ENCODE assay signal across 19 cellular contexts in genomic region chr19:54739587-54740497, GRCh38. TPM values are rescaled to one million over a fixed set of nuclear protein-coding genes. Genes with fewer than 3 reads are reported as not detected.
DNase-seq lines count a peak whose midpoint lies in the region; ATAC-seq and TF ChIP-seq lines count a peak whose summit lies in the region.
"Had no signal": no experiment of that assay in that cellular context is flagged by ENCODE, and none has a peak within 500 bp of the region (broad histone marks: within the 10 kb centered on the region; RNA-seq: fewer than 3 reads in every experiment).

No MANE protein-coding gene starts in this region.

- H4K20me1 ChIP-seq in Karpas-422 (ENCODE audit: insufficient read depth, low read depth, low read length) = no peaks in the 10 kb centered on the region
- no peaks in the 10 kb centered on the region for H4K20me1 ChIP-seq in OCI-LY7 (ENCODE audit: insufficient read depth, low read length)
- H4K20me1 ChIP-seq: BLaER1 treated with 17β-estradiol and CSF1 and Interleukin-3, amounts not matched to agents 10 nM and 100 nM had no signal

- no peak overlapping the region for H3K9ac ChIP-seq in Karpas-422 (ENCODE audit: low read length)
- H3K9ac ChIP-seq: BLaER1 treated with 17β-estradiol and CSF1 and Interleukin-3, amounts not matched to agents 10 nM and 100 nM had no signal

- DNase-seq in activated naive CD8-positive, alpha-beta T cell treated with anti-CD3 and anti-CD28 coated beads, Interleukin-2, amount 50 U/mL, for 24 hours = no peak
- DNase-seq in activated naive CD8-positive, alpha-beta T cell treated with anti-CD3 and anti-CD28 coated beads for 36 hours = no peak
- DNase-seq in Karpas-422 (peak; percentile 27), OCI-LY7 (ENCODE audit: low spot score) (no peak), nucleus accumbens (lab: John Stamatoyannopoulos, UW) (no peak), COR-L47 (lab: John Stamatoyannopoulos, UW) (no peak)
- no peak for DNase-seq in natural killer cell treated with Interleukin-12 subunit alpha and Interleukin-12 subunit beta and Interleukin-15 and Interleukin-18, amount 100 ng/mL, for 72 hours (ENCODE audit: low spot score)
- DNase-seq: 8988T, DMS 273 treated with DMSO at 0.1 percent for 48 hours, DMS53, DND-41, HCEC 1CT had no signal

- H3K9me3 Mint-ChIP-seq in activated naive CD8-positive, alpha-beta T cell treated with anti-CD3 and anti-CD28 coated beads, Interleukin-2, amount 50 U/mL, for 24 hours = no peaks in the 10 kb centered on the region
- no peaks in the 10 kb centered on the region for H3K9me3 Mint-ChIP-seq in activated naive CD8-positive, alpha-beta T cell treated with anti-CD3 and anti-CD28 coated beads for 36 hours
- H3K9me3 Mint-ChIP-seq in natural killer cell treated with Interleukin-12 subunit alpha and Interleukin-12 subunit beta and Interleukin-15 and Interleukin-18, amount 100 ng/mL, for 72 hours = no peaks in the 10 kb centered on the region
- H3K9me3 Mint-ChIP-seq: CD8-positive, alpha-beta T cell had no signal

- no peak for TF ChIP-seq CTCF in OCI-LY7 (conservative IDR thresholded peaks at IDR 0.05; ENCODE audit: low read length)

- POLR2A ChIA-PET in OCI-LY7 (lab: Charles Lee) = no interaction called here

- no peaks in the 10 kb centered on the region for H3K4me1 Mint-ChIP-seq in activated naive CD8-positive, alpha-beta T cell treated with anti-CD3 and anti-CD28 coated beads, Interleukin-2, amount 50 U/mL, for 24 hours
- H3K4me1 Mint-ChIP-seq in activated naive CD8-positive, alpha-beta T cell treated with anti-CD3 and anti-CD28 coated beads for 36 hours = no peaks in the 10 kb centered on the region
- peaks cover 32 to 36% of the 10 kb centered on the region in 2 donors for H3K4me1 Mint-ChIP-seq in natural killer cell treated with Interleukin-12 subunit alpha and Interleukin-12 subunit beta and Interleukin-15 and Interleukin-18, amount 100 ng/mL, for 72 hours (ENCODE audit: low read depth in 2 of 2)
- H3K4me1 Mint-ChIP-seq: B cell, GM23338 had no signal

- BruUV-seq in OCI-LY7 (replicated peaks; lab: Mats Ljungman, UMichigan) = no TSS peak

- ATAC-seq in activated naive CD8-positive, alpha-beta T cell treated with anti-CD3 and anti-CD28 coated beads, Interleukin-2, amount 50 U/mL, for 24 hours = peak; percentile 45
- ATAC-seq in natural killer cell treated with Interleukin-12 subunit alpha and Interleukin-12 subunit beta and Interleukin-15 and Interleukin-18, amount 100 ng/mL, for 72 hours = peak; percentile 40 to 43
- ATAC-seq: CD8-positive, alpha-beta T cell; GM23338 had no signal

- no peak overlapping the region for H3K27ac ChIP-seq in Karpas-422 (ENCODE audit: low read length)
- no peak overlapping the region for H3K27ac ChIP-seq in OCI-LY7 (ENCODE audit: low read depth, low read length, poor library complexity, severe bottlenecking)
- H3K27ac ChIP-seq: BLaER1 treated with 17β-estradiol and CSF1 and Interleukin-3, amounts not matched to agents 10 nM and 100 nM; HL-60 had no signal

- intact Hi-C loops in OCI-LY7 (cut with micrococcal nuclease; ENCODE audit: unreplicated experiment) = no loop called here

- H3K79me2 ChIP-seq in Karpas-422 (ENCODE audit: low read length) = no peaks in the 10 kb centered on the region
- no peaks in the 10 kb centered on the region for H3K79me2 ChIP-seq in OCI-LY7 (ENCODE audit: insufficient read depth, low read depth, low read length)

- H3K36me3 Mint-ChIP-seq in activated naive CD8-positive, alpha-beta T cell treated with anti-CD3 and anti-CD28 coated beads, Interleukin-2, amount 50 U/mL, for 24 hours (ENCODE audit: low read depth) = no peaks in the 10 kb centered on the region
- no peaks in the 10 kb centered on the region for H3K36me3 Mint-ChIP-seq in activated naive CD8-positive, alpha-beta T cell treated with anti-CD3 and anti-CD28 coated beads for 36 hours
- no peaks in the 10 kb centered on the region for H3K36me3 Mint-ChIP-seq in natural killer cell treated with Interleukin-12 subunit alpha and Interleukin-12 subunit beta and Interleukin-15 and Interleukin-18, amount 100 ng/mL, for 72 hours
- H3K36me3 Mint-ChIP-seq: CD8-positive, alpha-beta T cell had no signal

- H3K4me3 Mint-ChIP-seq in activated naive CD8-positive, alpha-beta T cell treated with anti-CD3 and anti-CD28 coated beads, Interleukin-2, amount 50 U/mL, for 24 hours = no peak overlapping the region
- H3K4me3 Mint-ChIP-seq in activated naive CD8-positive, alpha-beta T cell treated with anti-CD3 and anti-CD28 coated beads for 36 hours = no peak overlapping the region
- H3K4me3 Mint-ChIP-seq in natural killer cell treated with Interleukin-12 subunit alpha and Interleukin-12 subunit beta and Interleukin-15 and Interleukin-18, amount 100 ng/mL, for 72 hours = peak overlapping the region; percentile 19
- H3K4me3 Mint-ChIP-seq: B cell; CD8-positive, alpha-beta T cell; GM23338 had no signal

- no peaks in the 10 kb centered on the region for H3K36me3 ChIP-seq in Karpas-422 (ENCODE audit: insufficient read depth, low read length)
- no peaks in the 10 kb centered on the region for H3K36me3 ChIP-seq in OCI-LY7 (ENCODE audit: insufficient read depth, low read length)
- H3K36me3 ChIP-seq: BLaER1 treated with 17β-estradiol and CSF1 and Interleukin-3, amounts not matched to agents 10 nM and 100 nM had no signal

- H3K4me2 ChIP-seq in Karpas-422 (ENCODE audit: low read depth, low read length, poor library complexity, severe bottlenecking) (no peak overlapping the region), OCI-LY7 (ENCODE audit: low read length) (no peak overlapping the region)
- H3K4me2 ChIP-seq: BLaER1 treated with 17β-estradiol and CSF1 and Interleukin-3, amounts not matched to agents 10 nM and 100 nM; GM23338 had no signal

- no peak overlapping the region for H3K4me3 ChIP-seq in Karpas-422 (ENCODE audit: low read length)
- H3K4me3 ChIP-seq in OCI-LY7 (ENCODE audit: low read depth, low read length, poor library complexity, severe bottlenecking) = no peak overlapping the region
- H3K4me3 ChIP-seq: BLaER1 treated with 17β-estradiol and CSF1 and Interleukin-3, amounts not matched to agents 10 nM and 100 nM; GM23338 had no signal

- no peaks in the 10 kb centered on the region for H3K27me3 ChIP-seq in Karpas-422 (ENCODE audit: low read length)
- H3K27me3 ChIP-seq: BLaER1 treated with 17β-estradiol and CSF1 and Interleukin-3, amounts not matched to agents 10 nM and 100 nM had no signal

- H2AFZ ChIP-seq in Karpas-422 (ENCODE audit: low read length) (no peak overlapping the region), OCI-LY7 (ENCODE audit: low read length) (no peak overlapping the region)
- H2AFZ ChIP-seq: GM23338 had no signal

- no peak overlapping the region for H3K27ac Mint-ChIP-seq in activated naive CD8-positive, alpha-beta T cell treated with anti-CD3 and anti-CD28 coated beads, Interleukin-2, amount 50 U/mL, for 24 hours
- H3K27ac Mint-ChIP-seq in activated naive CD8-positive, alpha-beta T cell treated with anti-CD3 and anti-CD28 coated beads for 36 hours = no peak overlapping the region
- peak overlapping the region; percentile 30 to 78 for H3K27ac Mint-ChIP-seq in natural killer cell treated with Interleukin-12 subunit alpha and Interleukin-12 subunit beta and Interleukin-15 and Interleukin-18, amount 100 ng/mL, for 72 hours
- H3K27ac Mint-ChIP-seq: B cell; CD8-positive, alpha-beta T cell; GM23338 had no signal

- H3K9me2 ChIP-seq in Karpas-422 (replicated peaks; ENCODE audit: insufficient read depth, low read length) (no peaks in the 10 kb centered on the region), OCI-LY7 (ENCODE audit: insufficient read depth, low read length) (no peaks in the 10 kb centered on the region)

- CTCF ChIA-PET in OCI-LY7 (lab: Charles Lee; ENCODE audit: unreplicated experiment) = no interaction called here

- no peaks in the 10 kb centered on the region for H3K9me3 ChIP-seq in Karpas-422 (ENCODE audit: low read length)
- H3K9me3 ChIP-seq in OCI-LY7 (ENCODE audit: low read length) = no peaks in the 10 kb centered on the region

- H3K27me3 Mint-ChIP-seq in activated naive CD8-positive, alpha-beta T cell treated with anti-CD3 and anti-CD28 coated beads, Interleukin-2, amount 50 U/mL, for 24 hours = peaks cover 8% of the 10 kb centered on the region
- H3K27me3 Mint-ChIP-seq in activated naive CD8-positive, alpha-beta T cell treated with anti-CD3 and anti-CD28 coated beads for 36 hours = peaks cover 6% of the 10 kb centered on the region
- H3K27me3 Mint-ChIP-seq in natural killer cell treated with Interleukin-12 subunit alpha and Interleukin-12 subunit beta and Interleukin-15 and Interleukin-18, amount 100 ng/mL, for 72 hours = peaks cover 3 to 12% of the 10 kb centered on the region in 2 donors

- H3K4me1 ChIP-seq in Karpas-422 (ENCODE audit: low read length) (no peaks in the 10 kb centered on the region), OCI-LY7 (ENCODE audit: insufficient read depth, low read length, poor library complexity, severe bottlenecking) (no peaks in the 10 kb centered on the region)
- H3K4me1 ChIP-seq: BLaER1 treated with 17β-estradiol and CSF1 and Interleukin-3, amounts not matched to agents 10 nM and 100 nM had no signal

RNA-seq across cellular contexts. Expression of gene KIR2DL3, which starts 1.5 kb away (rescaled TPM):
- not detected for total RNA-seq in activated naive CD8-positive, alpha-beta T cell treated with anti-CD3 and anti-CD28 coated beads for 36 hours
- not detected in 2 replicates for total RNA-seq in Karpas-422 (2014; rRNA removed; shearing (Covaris generic); ENCODE audit: low replicate concordance)
- total RNA-seq in natural killer cell treated with Interleukin-12 subunit alpha and Interleukin-12 subunit beta and Interleukin-15 and Interleukin-18, amount 100 ng/mL, for 72 hours = 10 to 100 TPM; 11.7 to 14.6 TPM
- total RNA-seq in OCI-LY7 (2014; rRNA removed; shearing (Covaris generic)) = not detected in 2 replicates
- total RNA-seq in OCI-LY7 (2022) = not detected in 2 replicates
- total RNA-seq: A673, B cell, GM23338, HT1080 had no signal

RNA-seq across cellular contexts. Expression of gene KIR3DL3, which starts 15.6 kb away (rescaled TPM):
- not detected for total RNA-seq in activated naive CD8-positive, alpha-beta T cell treated with anti-CD3 and anti-CD28 coated beads for 36 hours
- total RNA-seq in Karpas-422 (2014; rRNA removed; shearing (Covaris generic); ENCODE audit: low replicate concordance) = not detected in 2 replicates
- total RNA-seq in natural killer cell treated with Interleukin-12 subunit alpha and Interleukin-12 subunit beta and Interleukin-15 and Interleukin-18, amount 100 ng/mL, for 72 hours = under 1 TPM in 1 of 2 donors, not detected in 1; 0.33 TPM
- not detected in 2 replicates for total RNA-seq in OCI-LY7 (2014; rRNA removed; shearing (Covaris generic))
- total RNA-seq in OCI-LY7 (2022) = not detected in 2 replicates
- total RNA-seq: A673, B cell, GM23338, HT1080 had no signal

RNA-seq across cellular contexts. Expression of gene KIR2DL1, which starts 29.8 kb away (rescaled TPM):
- total RNA-seq in activated naive CD8-positive, alpha-beta T cell treated with anti-CD3 and anti-CD28 coated beads for 36 hours = not detected
- total RNA-seq in Karpas-422 (2014; rRNA removed; shearing (Covaris generic); ENCODE audit: low replicate concordance) = not detected in 2 replicates
- total RNA-seq in natural killer cell treated with Interleukin-12 subunit alpha and Interleukin-12 subunit beta and Interleukin-15 and Interleukin-18, amount 100 ng/mL, for 72 hours = 10 to 100 TPM; 11.4 to 19.5 TPM
- not detected in 2 replicates for total RNA-seq in OCI-LY7 (2014; rRNA removed; shearing (Covaris generic))
- total RNA-seq in OCI-LY7 (2022) = not detected in 2 replicates
- total RNA-seq: A673, B cell, GM23338, HT1080 had no signal

Comparison
In these comparisons a context has a peak if more than half of its experiments do, and no peak if none do; other contexts are left out.
1. H3K27ac Mint-ChIP-seq: peak in natural killer cell treated with Interleukin-12 subunit alpha and Interleukin-12 subunit beta and Interleukin-15 and Interleukin-18, amount 100 ng/mL, for 72 hours (2 of 2); none in activated naive CD8-positive, alpha-beta T cell treated with anti-CD3 and anti-CD28 coated beads, Interleukin-2, amount 50 U/mL, for 24 hours (single experiment) and activated naive CD8-positive, alpha-beta T cell treated with anti-CD3 and anti-CD28 coated beads for 36 hours (single experiment).
2. RNA of gene KIR2DL3, which starts 1.5 kb away (total RNA-seq): 11.7 to 14.6 TPM in natural killer cell treated with Interleukin-12 subunit alpha and Interleukin-12 subunit beta and Interleukin-15 and Interleukin-18, amount 100 ng/mL, for 72 hours; not detected in activated naive CD8-positive, alpha-beta T cell treated with anti-CD3 and anti-CD28 coated beads for 36 hours, not detected in Karpas-422 and not detected in OCI-LY7; every median in the first group is over 10 times any median in the second.
3. RNA of gene KIR2DL1, which starts 29.8 kb away (total RNA-seq): 11.4 to 19.5 TPM in natural killer cell treated with Interleukin-12 subunit alpha and Interleukin-12 subunit beta and Interleukin-15 and Interleukin-18, amount 100 ng/mL, for 72 hours; not detected in activated naive CD8-positive, alpha-beta T cell treated with anti-CD3 and anti-CD28 coated beads for 36 hours, not detected in Karpas-422 and not detected in OCI-LY7; every median in the first group is over 10 times any median in the second.